In the genomic region with DNA sequence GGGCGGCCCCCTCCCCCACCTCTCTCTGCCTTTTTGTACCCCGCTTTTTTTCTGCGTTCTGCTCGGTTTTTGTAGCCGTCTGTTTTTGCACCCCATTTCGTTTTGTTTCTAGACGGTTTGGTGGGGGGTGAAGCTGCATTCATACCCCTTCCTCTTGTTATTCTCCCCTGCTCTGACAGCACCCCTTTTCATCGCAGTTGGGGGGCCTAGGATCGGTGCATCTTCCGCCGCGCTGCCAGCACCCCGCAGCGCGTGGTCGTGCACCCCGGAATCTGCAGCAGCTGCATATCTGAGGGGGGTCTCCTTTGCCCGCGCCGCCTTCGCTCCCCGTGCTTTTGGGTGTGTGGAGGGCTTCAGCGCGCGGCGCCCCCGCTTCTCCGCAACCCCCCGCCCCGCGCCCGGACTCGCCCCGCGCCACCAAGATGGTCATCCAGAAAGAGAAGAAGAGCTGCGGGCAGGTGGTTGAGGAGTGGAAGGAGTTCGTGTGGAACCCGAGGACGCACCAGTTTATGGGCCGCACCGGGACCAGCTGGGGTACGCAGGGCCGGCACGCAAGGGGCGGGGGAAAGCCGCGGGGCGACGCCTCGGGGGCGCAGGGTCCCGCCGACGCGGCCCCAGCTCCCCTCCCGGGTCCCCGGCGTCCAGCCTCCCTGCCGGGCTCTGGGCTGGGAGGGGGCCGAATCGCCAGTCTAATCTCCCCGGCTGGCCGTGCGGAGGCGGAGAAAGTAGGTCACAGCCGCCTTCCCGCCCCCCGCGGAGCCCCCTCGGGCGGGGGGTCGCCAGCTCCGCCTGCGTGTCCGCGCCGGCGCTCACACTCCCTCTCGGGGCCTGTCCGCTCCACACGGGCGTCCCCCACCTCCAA, we compare ENCODE assay signal across 1 cellular context.
TF ChIP-seq lines count a peak whose summit lies in the region.

No MANE protein-coding gene starts in this region.

TF ChIP-seq in K562, 482 proteins besides CTCF, POLR2A, EP300 and RAD21 (continues in another document):
- TF ChIP-seq RBFOX2 (IDR thresholded peaks at IDR 0.05; ENCODE audit: low read depth, low read length) (peak; percentile 51), SMARCA5 (IDR thresholded peaks at IDR 0.05) (no peak), ZNF134 (CRISPR knock-in tag; conservative IDR thresholded peaks at IDR 0.05) (no peak), ETV5 (CRISPR knock-in tag; IDR thresholded peaks at IDR 0.05; ENCODE audit: low read depth) (no peak), PYGO2 (tag; IDR thresholded peaks at IDR 0.05) (no peak), KDM1A (IDR thresholded peaks at IDR 0.05) (no peak), CC2D1A (IDR thresholded peaks at IDR 0.05) (no peak), RCOR1 (IDR thresholded peaks at IDR 0.05; ENCODE audit: borderline replicate concordance in 1 of 2, low read depth in 2 of 2, low read length in 2 of 2) (no peak), ZNF830 (CRISPR knock-in tag; IDR thresholded peaks at IDR 0.05) (no peak), ZC3H4 (CRISPR knock-in tag; IDR thresholded peaks at IDR 0.05; ENCODE audit: borderline replicate concordance) (no peak), NFXL1 (CRISPR knock-in tag; IDR thresholded peaks at IDR 0.05) (no peak), ZNF766 (CRISPR knock-in tag; conservative IDR thresholded peaks at IDR 0.05) (no peak), FOXM1 (IDR thresholded peaks at IDR 0.05; ENCODE audit: low read depth) (no peak), FOXM1 (CRISPR knock-in tag; IDR thresholded peaks at IDR 0.05; ENCODE audit: low read depth) (no peak), ARHGAP35 (IDR thresholded peaks at IDR 0.05; ENCODE audit: partially characterized antibody) (no peak), TEAD4 (IDR thresholded peaks at IDR 0.05; ENCODE audit: low read length) (no peak), TEAD4 (CRISPR knock-in tag; IDR thresholded peaks at IDR 0.05; ENCODE audit: borderline replicate concordance) (no peak), ZNF174 (CRISPR knock-in tag; IDR thresholded peaks at IDR 0.05) (no peak), NFE2 (IDR thresholded peaks at IDR 0.05; ENCODE audit: low read depth) (no peak), BHLHE40 (IDR thresholded peaks at IDR 0.05; ENCODE audit: low read length) (no peak), ETV6 (IDR thresholded peaks at IDR 0.05; ENCODE audit: borderline replicate concordance in 1 of 2, low read depth in 2 of 2, low read length in 1 of 2) (no peak), ETV6 (CRISPR knock-in tag; IDR thresholded peaks at IDR 0.05; ENCODE audit: borderline replicate concordance) (no peak), KDM5B (IDR thresholded peaks at IDR 0.05; ENCODE audit: insufficient replicate concordance, low read depth, low read length) (peak; percentile 6), LEF1 (IDR thresholded peaks at IDR 0.05) (no peak), ZNF584 (CRISPR knock-in tag; IDR thresholded peaks at IDR 0.05; ENCODE audit: low read depth) (no peak), THRAP3 (IDR thresholded peaks at IDR 0.05; ENCODE audit: borderline replicate concordance) (no peak), NCOR1 (IDR thresholded peaks at IDR 0.05) (no peak), KAT7 (CRISPR knock-in tag; IDR thresholded peaks at IDR 0.05; ENCODE audit: borderline replicate concordance) (0 out of 2 replicates have a peak, but pooled peaks have one; percentile 65), RBM15 (IDR thresholded peaks at IDR 0.05; ENCODE audit: insufficient read depth, low read length) (no peak), ZNF224 (CRISPR knock-in tag; IDR thresholded peaks at IDR 0.05) (no peak), ZNF696 (CRISPR knock-in tag; conservative IDR thresholded peaks at IDR 0.05) (no peak), TGIF2 (CRISPR knock-in tag; IDR thresholded peaks at IDR 0.05) (no peak), EGR1 (conservative IDR thresholded peaks at IDR 0.05) (peak; percentile 72), ELF2 (CRISPR knock-in tag; IDR thresholded peaks at IDR 0.05) (no peak), PHB (CRISPR knock-in tag; IDR thresholded peaks at IDR 0.05) (no peak), SOX6 (IDR thresholded peaks at IDR 0.05) (no peak), HMGN3 (IDR thresholded peaks at IDR 0.05; ENCODE audit: borderline replicate concordance, extremely low read depth, insufficient read length, low read depth, low read length) (peak; percentile 24), ZNF347 (CRISPR knock-in tag; IDR thresholded peaks at IDR 0.05; ENCODE audit: low read depth) (no peak), HDAC1 (IDR thresholded peaks at IDR 0.05) (0 out of 4 replicates have a peak, but pooled peaks of 1 of the 2 experiments have one; percentile 30), MTA2 (IDR thresholded peaks at IDR 0.05; ENCODE audit: low read depth) (no peak), SMARCA4 (IDR thresholded peaks at IDR 0.05) (no peak), ZBTB17 (CRISPR knock-in tag; IDR thresholded peaks at IDR 0.05) (no peak), CCNT2 (IDR thresholded peaks at IDR 0.05; ENCODE audit: borderline replicate concordance, extremely low read depth, insufficient read length, low read depth, low read length) (no peak), ZNF263 (CRISPR knock-in tag; IDR thresholded peaks at IDR 0.05; ENCODE audit: borderline replicate concordance) (no peak), ZNF431 (CRISPR knock-in tag; IDR thresholded peaks at IDR 0.05) (no peak), ZNF583 (CRISPR knock-in tag; IDR thresholded peaks at IDR 0.05) (no peak), MAFG (tag; conservative IDR thresholded peaks at IDR 0.05) (no peak)
- TF ChIP-seq, protein P1, sequence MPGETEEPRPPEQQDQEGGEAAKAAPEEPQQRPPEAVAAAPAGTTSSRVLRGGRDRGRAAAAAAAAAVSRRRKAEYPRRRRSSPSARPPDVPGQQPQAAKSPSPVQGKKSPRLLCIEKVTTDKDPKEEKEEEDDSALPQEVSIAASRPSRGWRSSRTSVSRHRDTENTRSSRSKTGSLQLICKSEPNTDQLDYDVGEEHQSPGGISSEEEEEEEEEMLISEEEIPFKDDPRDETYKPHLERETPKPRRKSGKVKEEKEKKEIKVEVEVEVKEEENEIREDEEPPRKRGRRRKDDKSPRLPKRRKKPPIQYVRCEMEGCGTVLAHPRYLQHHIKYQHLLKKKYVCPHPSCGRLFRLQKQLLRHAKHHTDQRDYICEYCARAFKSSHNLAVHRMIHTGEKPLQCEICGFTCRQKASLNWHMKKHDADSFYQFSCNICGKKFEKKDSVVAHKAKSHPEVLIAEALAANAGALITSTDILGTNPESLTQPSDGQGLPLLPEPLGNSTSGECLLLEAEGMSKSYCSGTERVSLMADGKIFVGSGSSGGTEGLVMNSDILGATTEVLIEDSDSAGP (CRISPR knock-in tag; IDR thresholded peaks at IDR 0.05), result no peak
- TF ChIP-seq, protein P2, sequence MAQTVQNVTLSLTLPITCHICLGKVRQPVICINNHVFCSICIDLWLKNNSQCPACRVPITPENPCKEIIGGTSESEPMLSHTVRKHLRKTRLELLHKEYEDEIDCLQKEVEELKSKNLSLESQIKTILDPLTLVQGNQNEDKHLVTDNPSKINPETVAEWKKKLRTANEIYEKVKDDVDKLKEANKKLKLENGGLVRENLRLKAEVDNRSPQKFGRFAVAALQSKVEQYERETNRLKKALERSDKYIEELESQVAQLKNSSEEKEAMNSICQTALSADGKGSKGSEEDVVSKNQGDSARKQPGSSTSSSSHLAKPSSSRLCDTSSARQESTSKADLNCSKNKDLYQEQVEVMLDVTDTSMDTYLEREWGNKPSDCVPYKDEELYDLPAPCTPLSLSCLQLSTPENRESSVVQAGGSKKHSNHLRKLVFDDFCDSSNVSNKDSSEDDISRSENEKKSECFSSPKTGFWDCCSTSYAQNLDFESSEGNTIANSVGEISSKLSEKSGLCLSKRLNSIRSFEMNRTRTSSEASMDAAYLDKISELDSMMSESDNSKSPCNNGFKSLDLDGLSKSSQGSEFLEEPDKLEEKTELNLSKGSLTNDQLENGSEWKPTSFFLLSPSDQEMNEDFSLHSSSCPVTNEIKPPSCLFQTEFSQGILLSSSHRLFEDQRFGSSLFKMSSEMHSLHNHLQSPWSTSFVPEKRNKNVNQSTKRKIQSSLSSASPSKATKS (CRISPR knock-in tag; IDR thresholded peaks at IDR 0.05), result no peak
- TF ChIP-seq, protein P3, sequence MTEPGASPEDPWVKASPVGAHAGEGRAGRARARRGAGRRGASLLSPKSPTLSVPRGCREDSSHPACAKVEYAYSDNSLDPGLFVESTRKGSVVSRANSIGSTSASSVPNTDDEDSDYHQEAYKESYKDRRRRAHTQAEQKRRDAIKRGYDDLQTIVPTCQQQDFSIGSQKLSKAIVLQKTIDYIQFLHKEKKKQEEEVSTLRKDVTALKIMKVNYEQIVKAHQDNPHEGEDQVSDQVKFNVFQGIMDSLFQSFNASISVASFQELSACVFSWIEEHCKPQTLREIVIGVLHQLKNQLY (CRISPR knock-in tag; conservative IDR thresholded peaks at IDR 0.05), result no peak
- TF ChIP-seq, protein P4, sequence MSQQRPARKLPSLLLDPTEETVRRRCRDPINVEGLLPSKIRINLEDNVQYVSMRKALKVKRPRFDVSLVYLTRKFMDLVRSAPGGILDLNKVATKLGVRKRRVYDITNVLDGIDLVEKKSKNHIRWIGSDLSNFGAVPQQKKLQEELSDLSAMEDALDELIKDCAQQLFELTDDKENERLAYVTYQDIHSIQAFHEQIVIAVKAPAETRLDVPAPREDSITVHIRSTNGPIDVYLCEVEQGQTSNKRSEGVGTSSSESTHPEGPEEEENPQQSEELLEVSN (IDR thresholded peaks at IDR 0.05; ENCODE audit: borderline replicate concordance in 1 of 2, extremely low read depth in 1 of 2, insufficient read depth in 1 of 2, insufficient read length in 1 of 2, low read depth in 1 of 2, low read length in 1 of 2, poor library complexity in 1 of 2, severe bottlenecking in 1 of 2), result peak in 1 of 2 experiments; percentile 1
- TF ChIP-seq, protein P5, sequence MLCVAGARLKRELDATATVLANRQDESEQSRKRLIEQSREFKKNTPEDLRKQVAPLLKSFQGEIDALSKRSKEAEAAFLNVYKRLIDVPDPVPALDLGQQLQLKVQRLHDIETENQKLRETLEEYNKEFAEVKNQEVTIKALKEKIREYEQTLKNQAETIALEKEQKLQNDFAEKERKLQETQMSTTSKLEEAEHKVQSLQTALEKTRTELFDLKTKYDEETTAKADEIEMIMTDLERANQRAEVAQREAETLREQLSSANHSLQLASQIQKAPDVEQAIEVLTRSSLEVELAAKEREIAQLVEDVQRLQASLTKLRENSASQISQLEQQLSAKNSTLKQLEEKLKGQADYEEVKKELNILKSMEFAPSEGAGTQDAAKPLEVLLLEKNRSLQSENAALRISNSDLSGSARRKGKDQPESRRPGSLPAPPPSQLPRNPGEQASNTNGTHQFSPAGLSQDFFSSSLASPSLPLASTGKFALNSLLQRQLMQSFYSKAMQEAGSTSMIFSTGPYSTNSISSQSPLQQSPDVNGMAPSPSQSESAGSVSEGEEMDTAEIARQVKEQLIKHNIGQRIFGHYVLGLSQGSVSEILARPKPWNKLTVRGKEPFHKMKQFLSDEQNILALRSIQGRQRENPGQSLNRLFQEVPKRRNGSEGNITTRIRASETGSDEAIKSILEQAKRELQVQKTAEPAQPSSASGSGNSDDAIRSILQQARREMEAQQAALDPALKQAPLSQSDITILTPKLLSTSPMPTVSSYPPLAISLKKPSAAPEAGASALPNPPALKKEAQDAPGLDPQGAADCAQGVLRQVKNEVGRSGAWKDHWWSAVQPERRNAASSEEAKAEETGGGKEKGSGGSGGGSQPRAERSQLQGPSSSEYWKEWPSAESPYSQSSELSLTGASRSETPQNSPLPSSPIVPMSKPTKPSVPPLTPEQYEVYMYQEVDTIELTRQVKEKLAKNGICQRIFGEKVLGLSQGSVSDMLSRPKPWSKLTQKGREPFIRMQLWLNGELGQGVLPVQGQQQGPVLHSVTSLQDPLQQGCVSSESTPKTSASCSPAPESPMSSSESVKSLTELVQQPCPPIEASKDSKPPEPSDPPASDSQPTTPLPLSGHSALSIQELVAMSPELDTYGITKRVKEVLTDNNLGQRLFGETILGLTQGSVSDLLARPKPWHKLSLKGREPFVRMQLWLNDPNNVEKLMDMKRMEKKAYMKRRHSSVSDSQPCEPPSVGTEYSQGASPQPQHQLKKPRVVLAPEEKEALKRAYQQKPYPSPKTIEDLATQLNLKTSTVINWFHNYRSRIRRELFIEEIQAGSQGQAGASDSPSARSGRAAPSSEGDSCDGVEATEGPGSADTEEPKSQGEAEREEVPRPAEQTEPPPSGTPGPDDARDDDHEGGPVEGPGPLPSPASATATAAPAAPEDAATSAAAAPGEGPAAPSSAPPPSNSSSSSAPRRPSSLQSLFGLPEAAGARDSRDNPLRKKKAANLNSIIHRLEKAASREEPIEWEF (CRISPR knock-in tag; IDR thresholded peaks at IDR 0.05), result no peak
- TF ChIP-seq, protein P6, sequence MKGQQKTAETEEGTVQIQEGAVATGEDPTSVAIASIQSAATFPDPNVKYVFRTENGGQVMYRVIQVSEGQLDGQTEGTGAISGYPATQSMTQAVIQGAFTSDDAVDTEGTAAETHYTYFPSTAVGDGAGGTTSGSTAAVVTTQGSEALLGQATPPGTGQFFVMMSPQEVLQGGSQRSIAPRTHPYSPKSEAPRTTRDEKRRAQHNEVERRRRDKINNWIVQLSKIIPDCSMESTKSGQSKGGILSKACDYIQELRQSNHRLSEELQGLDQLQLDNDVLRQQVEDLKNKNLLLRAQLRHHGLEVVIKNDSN (CRISPR knock-in tag; IDR thresholded peaks at IDR 0.05), result no peak
- TF ChIP-seq, protein P7, sequence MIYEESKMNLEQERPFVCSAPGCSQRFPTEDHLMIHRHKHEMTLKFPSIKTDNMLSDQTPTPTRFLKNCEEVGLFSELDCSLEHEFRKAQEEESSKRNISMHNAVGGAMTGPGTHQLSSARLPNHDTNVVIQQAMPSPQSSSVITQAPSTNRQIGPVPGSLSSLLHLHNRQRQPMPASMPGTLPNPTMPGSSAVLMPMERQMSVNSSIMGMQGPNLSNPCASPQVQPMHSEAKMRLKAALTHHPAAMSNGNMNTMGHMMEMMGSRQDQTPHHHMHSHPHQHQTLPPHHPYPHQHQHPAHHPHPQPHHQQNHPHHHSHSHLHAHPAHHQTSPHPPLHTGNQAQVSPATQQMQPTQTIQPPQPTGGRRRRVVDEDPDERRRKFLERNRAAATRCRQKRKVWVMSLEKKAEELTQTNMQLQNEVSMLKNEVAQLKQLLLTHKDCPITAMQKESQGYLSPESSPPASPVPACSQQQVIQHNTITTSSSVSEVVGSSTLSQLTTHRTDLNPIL (CRISPR knock-in tag; IDR thresholded peaks at IDR 0.05), result no peak
- TF ChIP-seq, protein P8, sequence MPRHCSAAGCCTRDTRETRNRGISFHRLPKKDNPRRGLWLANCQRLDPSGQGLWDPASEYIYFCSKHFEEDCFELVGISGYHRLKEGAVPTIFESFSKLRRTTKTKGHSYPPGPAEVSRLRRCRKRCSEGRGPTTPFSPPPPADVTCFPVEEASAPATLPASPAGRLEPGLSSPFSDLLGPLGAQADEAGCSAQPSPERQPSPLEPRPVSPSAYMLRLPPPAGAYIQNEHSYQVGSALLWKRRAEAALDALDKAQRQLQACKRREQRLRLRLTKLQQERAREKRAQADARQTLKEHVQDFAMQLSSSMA (CRISPR knock-in tag; IDR thresholded peaks at IDR 0.05), result no peak
- TF ChIP-seq, protein P9, sequence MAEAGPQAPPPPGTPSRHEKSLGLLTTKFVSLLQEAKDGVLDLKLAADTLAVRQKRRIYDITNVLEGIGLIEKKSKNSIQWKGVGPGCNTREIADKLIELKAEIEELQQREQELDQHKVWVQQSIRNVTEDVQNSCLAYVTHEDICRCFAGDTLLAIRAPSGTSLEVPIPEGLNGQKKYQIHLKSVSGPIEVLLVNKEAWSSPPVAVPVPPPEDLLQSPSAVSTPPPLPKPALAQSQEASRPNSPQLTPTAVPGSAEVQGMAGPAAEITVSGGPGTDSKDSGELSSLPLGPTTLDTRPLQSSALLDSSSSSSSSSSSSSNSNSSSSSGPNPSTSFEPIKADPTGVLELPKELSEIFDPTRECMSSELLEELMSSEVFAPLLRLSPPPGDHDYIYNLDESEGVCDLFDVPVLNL (CRISPR knock-in tag; IDR thresholded peaks at IDR 0.05; ENCODE audit: low read depth), result no peak
